ENCODE assay signal across 15 cellular contexts in genomic region chr18:29154196-29154757, GRCh38.
DNase-seq lines count a peak whose midpoint lies in the region; ATAC-seq and TF ChIP-seq lines count a peak whose summit lies in the region.
"Had no signal": no experiment of that assay in that cellular context is flagged by ENCODE, and none has a peak within 500 bp of the region (broad histone marks: within the 10 kb centered on the region; RNA-seq: fewer than 3 reads in every experiment).

No MANE protein-coding gene starts in this region.

- H4K20me1 ChIP-seq in SK-N-SH (ENCODE audit: insufficient read depth): no peaks in the 10 kb centered on the region
- H4K20me1 ChIP-seq in fibroblast of lung (ENCODE audit: control insufficient read depth, extremely low read depth, insufficient read depth, low read length): no peaks in the 10 kb centered on the region
- no peaks in the 10 kb centered on the region for H4K20me1 ChIP-seq in Karpas-422 (ENCODE audit: insufficient read depth, low read depth, low read length)

- H3K4me3 ChIP-seq in SK-N-SH (ENCODE audit: low read depth in 2 of 2, low read length in 1 of 2) (peak overlapping the region in 1 of 2 experiments; percentile 16; a peak in 1 of 4 replicates), fibroblast of lung (replicated peaks in 1 of 4; ENCODE audit: control extremely low read depth in 1 of 4, insufficient read depth in 1 of 4, low read depth in 3 of 4, low read length in 4 of 4) (no peak overlapping the region), Karpas-422 (ENCODE audit: low read length) (no peak overlapping the region)
- H3K4me3 ChIP-seq: vagina had no signal

- no peaks in the 10 kb centered on the region for H3K27me3 ChIP-seq in SK-N-SH (ENCODE audit: insufficient read depth)
- no peaks in the 10 kb centered on the region for H3K27me3 ChIP-seq in fibroblast of lung (ENCODE audit: control insufficient read depth, insufficient read depth, low read length)
- H3K27me3 ChIP-seq in Karpas-422 (ENCODE audit: low read length): no peaks in the 10 kb centered on the region
- H3K27me3 ChIP-seq: vagina had no signal

- TF ChIP-seq CTCF in SK-N-SH (IDR thresholded peaks at IDR 0.05): no peak
- TF ChIP-seq CTCF in fibroblast of lung (conservative IDR thresholded peaks at IDR 0.05 in 1 of 2, IDR thresholded peaks at IDR 0.05 in 1 of 2; ENCODE audit: low read depth in 1 of 2, low read length in 2 of 2): no peak
- no peak for TF ChIP-seq CTCF in osteocyte (IDR thresholded peaks at IDR 0.05)

- no peak for TF ChIP-seq EP300 in SK-N-SH (IDR thresholded peaks at IDR 0.05; ENCODE audit: borderline replicate concordance in 1 of 2, low read depth in 1 of 2, low read length in 1 of 2)

- H3K27me3 Mint-ChIP-seq in osteocyte (ENCODE audit: unreplicated experiment): no peaks in the 10 kb centered on the region
- no peaks in the 10 kb centered on the region for H3K27me3 Mint-ChIP-seq in activated CD4-positive, alpha-beta T cell treated with anti-CD3 and anti-CD28 coated beads for 36 hours
- H3K27me3 Mint-ChIP-seq: activated CD4-positive, alpha-beta memory T cell treated with anti-CD3 and anti-CD28 coated beads for 36 hours; activated T-helper 17 cell treated with anti-CD3 and anti-CD28 coated beads, Interleukin-2, amount 50 U/mL, for 72 hours had no signal

- H3K4me1 ChIP-seq in SK-N-SH (ENCODE audit: control insufficient read depth in 1 of 2, insufficient read depth in 2 of 2, low read depth in 1 of 2, low read length in 1 of 2) (peaks cover 0 to 18% of the 10 kb centered on the region in 2 experiments; a peak in 3 of 4 replicates), fibroblast of lung (ENCODE audit: control insufficient read depth, extremely low read depth, insufficient read depth, low read length) (peaks cover 8% of the 10 kb centered on the region), Karpas-422 (ENCODE audit: low read length) (no peaks in the 10 kb centered on the region)
- H3K4me1 ChIP-seq: vagina had no signal

- TF ChIP-seq RAD21 in SK-N-SH (IDR thresholded peaks at IDR 0.05; ENCODE audit: low read length): no peak

- intact Hi-C loops in activated CD4-positive, alpha-beta T cell treated with anti-CD3 and anti-CD28 coated beads for 36 hours (cut with DNase I, micrococcal nuclease): loop anchor here in 1 of 2 experiments (10.0 kb wide), 1 partner anchor 61 kb away; no protein-coding TSS in a partner anchor

- peaks cover 40% of the 10 kb centered on the region for H3F3A ChIP-seq in SK-N-SH (replicated peaks; ENCODE audit: insufficient read depth)

- H3K27ac ChIP-seq in SK-N-SH (ENCODE audit: low read depth in 2 of 2, low read length in 1 of 2) (peak overlapping the region; percentile 83 to 86), fibroblast of lung (ENCODE audit: insufficient read depth, low read length) (peak overlapping the region; percentile 30), Karpas-422 (ENCODE audit: low read length) (no peak overlapping the region)
- H3K27ac ChIP-seq: KMS-11, vagina had no signal

- H3K4me1 Mint-ChIP-seq in osteocyte (ENCODE audit: unreplicated experiment): peaks cover 34% of the 10 kb centered on the region
- H3K4me1 Mint-ChIP-seq in activated CD4-positive, alpha-beta T cell treated with anti-CD3 and anti-CD28 coated beads for 36 hours: no peaks in the 10 kb centered on the region
- H3K4me1 Mint-ChIP-seq: activated T-helper 17 cell treated with anti-CD3 and anti-CD28 coated beads, Interleukin-2, amount 50 U/mL, for 72 hours had no signal

- CTCF ChIA-PET in SK-N-SH (lab: Yijun Ruan, JAX): no interaction called here
- CTCF ChIA-PET in activated CD4-positive, alpha-beta T cell treated with anti-CD3 and anti-CD28 coated beads for 36 hours (lab: Charles Lee): no interaction called here

- H3K36me3 ChIP-seq in SK-N-SH (replicated peaks in 1 of 2; ENCODE audit: control insufficient read depth in 1 of 2, insufficient read depth in 2 of 2, low read length in 1 of 2) (no peaks in the 10 kb centered on the region), fibroblast of lung (ENCODE audit: control insufficient read depth, insufficient read depth, low read length) (no peaks in the 10 kb centered on the region), Karpas-422 (ENCODE audit: insufficient read depth, low read length) (no peaks in the 10 kb centered on the region)
- H3K36me3 ChIP-seq: vagina had no signal

- H3K27ac Mint-ChIP-seq in osteocyte (ENCODE audit: unreplicated experiment): peak overlapping the region; percentile 74
- H3K27ac Mint-ChIP-seq in activated CD4-positive, alpha-beta T cell treated with anti-CD3 and anti-CD28 coated beads for 36 hours: no peak overlapping the region
- H3K27ac Mint-ChIP-seq: activated CD4-positive, alpha-beta memory T cell treated with anti-CD3 and anti-CD28 coated beads for 36 hours; activated T-helper 17 cell treated with anti-CD3 and anti-CD28 coated beads, Interleukin-2, amount 50 U/mL, for 72 hours had no signal

- H3K36me3 Mint-ChIP-seq in osteocyte (ENCODE audit: unreplicated experiment): peaks cover 2% of the 10 kb centered on the region
- H3K36me3 Mint-ChIP-seq in activated CD4-positive, alpha-beta T cell treated with anti-CD3 and anti-CD28 coated beads for 36 hours (ENCODE audit: low read depth): no peaks in the 10 kb centered on the region
- H3K36me3 Mint-ChIP-seq: activated CD4-positive, alpha-beta memory T cell treated with anti-CD3 and anti-CD28 coated beads for 36 hours had no signal

- no peak overlapping the region for H3K4me3 Mint-ChIP-seq in osteocyte (ENCODE audit: unreplicated experiment)
- H3K4me3 Mint-ChIP-seq in activated CD4-positive, alpha-beta T cell treated with anti-CD3 and anti-CD28 coated beads for 36 hours: no peak overlapping the region
- H3K4me3 Mint-ChIP-seq: activated CD4-positive, alpha-beta memory T cell treated with anti-CD3 and anti-CD28 coated beads for 36 hours; activated T-helper 17 cell treated with anti-CD3 and anti-CD28 coated beads, Interleukin-2, amount 50 U/mL, for 72 hours had no signal

- no peak for ATAC-seq in activated CD4-positive, alpha-beta T cell treated with anti-CD3 and anti-CD28 coated beads for 36 hours
- no peak for ATAC-seq in HG02970 (IDR thresholded peaks at IDR 0.05; ENCODE audit: low FRiP score, unreplicated experiment)
- ATAC-seq: activated T-helper 17 cell treated with anti-CD3 and anti-CD28 coated beads, Interleukin-2, amount 50 U/mL, for 72 hours had no signal

- POLR2A ChIA-PET in SK-N-SH (lab: Yijun Ruan, JAX): no interaction called here
- POLR2A ChIA-PET in activated CD4-positive, alpha-beta T cell treated with anti-CD3 and anti-CD28 coated beads for 36 hours (lab: Charles Lee): no interaction called here

- H3K4me2 ChIP-seq in SK-N-SH (peak overlapping the region; percentile 66), fibroblast of lung (ENCODE audit: extremely low read depth, insufficient read depth, low read length) (peak overlapping the region; percentile 45), Karpas-422 (ENCODE audit: low read depth, low read length, poor library complexity, severe bottlenecking) (no peak overlapping the region)
- H3K4me2 ChIP-seq: KMS-11 had no signal

- H3K9me2 ChIP-seq in SK-N-SH (no peaks in the 10 kb centered on the region), Karpas-422 (replicated peaks; ENCODE audit: insufficient read depth, low read length) (no peaks in the 10 kb centered on the region)

- 7% methylated on average over 1 of the region's 1 CpG for WGBS in SK-N-SH (ENCODE audit: low lambda C conversion rate)

- H2AFZ ChIP-seq in SK-N-SH (ENCODE audit: low read depth) (no peak overlapping the region), fibroblast of lung (ENCODE audit: low read length) (peak overlapping the region; percentile 22), Karpas-422 (ENCODE audit: low read length) (no peak overlapping the region)

- H3K9me3 ChIP-seq in SK-N-SH (no peaks in the 10 kb centered on the region; the same call in 1 of the 2 replicates), fibroblast of lung (ENCODE audit: control insufficient read depth, insufficient read depth, low read depth, low read length) (no peaks in the 10 kb centered on the region), Karpas-422 (ENCODE audit: low read length) (peaks cover 19% of the 10 kb centered on the region)
- H3K9me3 ChIP-seq: vagina had no signal

- H3K79me2 ChIP-seq in SK-N-SH (ENCODE audit: insufficient read depth): peaks cover 2% of the 10 kb centered on the region; the same call in 1 of the 2 replicates
- H3K79me2 ChIP-seq in fibroblast of lung (ENCODE audit: control insufficient read depth, insufficient read depth, low read length): no peaks in the 10 kb centered on the region
- no peaks in the 10 kb centered on the region for H3K79me2 ChIP-seq in Karpas-422 (ENCODE audit: low read length)

- DNase-seq in ELR (ENCODE audit: low read depth): peak; percentile 61
- no peak for DNase-seq in SK-N-SH
- DNase-seq in fibroblast of lung (ENCODE audit: low read depth in 2 of 2): peak in 1 of 2 donors; percentile 82
- DNase-seq in osteocyte (ENCODE audit: extremely low spot score, unreplicated experiment): no peak
- no peak for DNase-seq in activated CD4-positive, alpha-beta T cell treated with anti-CD3 and anti-CD28 coated beads for 36 hours
- no peak for DNase-seq in Karpas-422
- DNase-seq in T-helper 1 cell: no peak
- DNase-seq: activated CD4-positive, alpha-beta memory T cell treated with anti-CD3 and anti-CD28 coated beads for 36 hours; NCI-H1930; Right ventricle myocardium superior; stimulated activated naive CD4-positive, alpha-beta T cell had no signal

- no peaks in the 10 kb centered on the region for H3K9me3 Mint-ChIP-seq in osteocyte (ENCODE audit: unreplicated experiment)
- peaks cover 14% of the 10 kb centered on the region for H3K9me3 Mint-ChIP-seq in activated CD4-positive, alpha-beta T cell treated with anti-CD3 and anti-CD28 coated beads for 36 hours (ENCODE audit: low read depth)

- peak overlapping the region; percentile 60 for H3K9ac ChIP-seq in SK-N-SH
- no peak overlapping the region for H3K9ac ChIP-seq in fibroblast of lung (ENCODE audit: insufficient read depth, low read length)
- H3K9ac ChIP-seq in Karpas-422 (ENCODE audit: low read length): no peak overlapping the region
- H3K9ac ChIP-seq: KMS-11 had no signal

TF ChIP-seq in SK-N-SH, 30 proteins besides CTCF, POLR2A, EP300 and RAD21 (continues in another document):
- 0 out of 2 replicates have a peak, but pooled peaks have one; percentile 30 for TF ChIP-seq FOXM1 (IDR thresholded peaks at IDR 0.05; ENCODE audit: low read depth)
- no peak for TF ChIP-seq IRF3 (IDR thresholded peaks at IDR 0.05; ENCODE audit: low read depth, low read length)
